Comparison of ENCODE assay signal across 25 cellular contexts in the genomic region with DNA sequence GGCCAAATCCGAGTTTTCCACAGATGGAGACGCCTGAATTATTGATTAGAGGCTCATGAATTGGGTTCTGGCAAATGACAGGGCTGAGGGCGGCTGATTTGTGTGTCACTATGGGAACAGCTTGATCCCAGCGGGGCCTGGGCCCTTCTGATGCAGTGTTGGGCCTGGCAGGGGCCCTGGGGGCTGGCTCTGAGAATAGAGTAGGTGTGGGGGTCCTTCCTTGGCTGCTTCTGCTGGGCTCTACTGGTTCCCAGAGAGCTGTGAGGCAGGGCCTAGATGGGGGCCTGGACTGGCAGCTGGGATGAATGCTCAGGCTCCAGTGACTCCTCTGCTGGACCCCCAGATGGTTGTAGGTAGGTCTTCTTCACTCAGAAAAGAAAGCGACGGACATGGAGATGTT.
"Had no signal": no experiment of that assay in that cellular context is flagged by ENCODE, and none has a peak within 500 bp of the region (broad histone marks: within the 10 kb centered on the region; RNA-seq: fewer than 3 reads in every experiment).

No MANE protein-coding gene starts in this region.

- H3K36me3 ChIP-seq: colonic mucosa, esophagus squamous epithelium, gastrocnemius medialis, heart left ventricle, left lung, lower lobe of right lung had no signal

- H3K4me3 ChIP-seq: colonic mucosa, esophagus squamous epithelium, gastrocnemius medialis, heart left ventricle, hepatocyte, left lung, lower lobe of right lung had no signal

- H3K4me3 Mint-ChIP-seq: dendritic cell treated with granulocyte-macrophage colony-stimulating factor and Interleukin-4, amounts not matched to agents 40 ng/mL and 50 ng/mL, for 4 days; effector memory CD8-positive, alpha-beta T cell; endodermal cell; immature natural killer cell had no signal

- H3K27me3 ChIP-seq: colonic mucosa, heart left ventricle, hepatocyte had no signal

- H3K4me1 ChIP-seq: colonic mucosa, left lung, lower lobe of right lung had no signal

- H2AFZ ChIP-seq: hepatocyte had no signal

- H3K9me3 Mint-ChIP-seq: dendritic cell treated with granulocyte-macrophage colony-stimulating factor and Interleukin-4, amounts not matched to agents 40 ng/mL and 50 ng/mL, for 4 days; effector memory CD8-positive, alpha-beta T cell; endodermal cell; immature natural killer cell had no signal

- H3K36me3 Mint-ChIP-seq: immature natural killer cell had no signal

- H3K4me1 Mint-ChIP-seq: endodermal cell had no signal

- ATAC-seq: effector memory CD8-positive, alpha-beta T cell; esophagus mucosa; gastrocnemius medialis; heart left ventricle; left cardiac atrium; left lung; left ventricle myocardium superior; lower lobe of right lung had no signal

- DNase-seq: colonic mucosa; cortex of kidney; effector CD8-positive, alpha-beta T cell; effector memory CD8-positive, alpha-beta T cell; endodermal cell; erythroblast; esophagus squamous epithelium; foreskin fibroblast; foreskin melanocyte; gastrocnemius medialis; heart left ventricle; hypothalamus; immature natural killer cell; islet precursor cell; left cardiac atrium; left lung; left ventricle myocardium superior; lower lobe of right lung; mesendoderm; midbrain had no signal

- H3K27ac Mint-ChIP-seq: dendritic cell treated with granulocyte-macrophage colony-stimulating factor and Interleukin-4, amounts not matched to agents 40 ng/mL and 50 ng/mL, for 4 days; effector memory CD8-positive, alpha-beta T cell; endodermal cell; immature natural killer cell had no signal

- FAIRE-seq: endometrium had no signal

- H3K9me3 ChIP-seq: colonic mucosa, esophagus squamous epithelium, gastrocnemius medialis, heart left ventricle, left lung, lower lobe of right lung had no signal

- H3K4me2 ChIP-seq: hepatocyte had no signal

- H3K27ac ChIP-seq: colonic mucosa, epithelial cell of prostate, esophagus squamous epithelium, gastrocnemius medialis, heart left ventricle, hepatocyte, left lung, lower lobe of right lung had no signal
